19 cellular contexts compared by ENCODE assay signal in genomic region chr3:11250902-11251806, GRCh38. TPM values are rescaled to one million over a fixed set of nuclear protein-coding genes. Genes with fewer than 3 reads are reported as not detected.
DNase-seq lines count a peak whose midpoint lies in the region; ATAC-seq and TF ChIP-seq lines count a peak whose summit lies in the region.
"Had no signal": no experiment of that assay in that cellular context is flagged by ENCODE, and none has a peak within 500 bp of the region (broad histone marks: within the 10 kb centered on the region; RNA-seq: fewer than 3 reads in every experiment).

No MANE protein-coding gene starts in this region.

- peak overlapping the region; percentile 57 for H3K4me3 Mint-ChIP-seq in activated CD4-positive, alpha-beta T cell treated with anti-CD3 and anti-CD28 coated beads for 36 hours
- peak overlapping the region in 7 of 10 donors; percentile 16 to 59 (median 34) for H3K4me3 Mint-ChIP-seq in naive thymus-derived CD4-positive, alpha-beta T cell
- H3K4me3 Mint-ChIP-seq: natural killer cell treated with Interleukin-12 subunit alpha and Interleukin-12 subunit beta and Interleukin-15 and Interleukin-18, amount 100 ng/mL, for 72 hours had no signal

- peak overlapping the region; percentile 60 for H3K9ac ChIP-seq in PC-3 (ENCODE audit: low read length)

- H3K9me2 ChIP-seq in PC-3 (replicated peaks; ENCODE audit: low read length): no peaks in the 10 kb centered on the region

- POLR2A ChIA-PET in activated CD4-positive, alpha-beta T cell treated with anti-CD3 and anti-CD28 coated beads for 36 hours (lab: Charles Lee): no interaction called here
- POLR2A ChIA-PET in PC-3 (lab: Charles Lee; ENCODE audit: unreplicated experiment): no interaction called here
- POLR2A ChIA-PET in naive thymus-derived CD4-positive, alpha-beta T cell (lab: Charles Lee): no interaction called here

- H4K20me1 ChIP-seq in PC-3 (ENCODE audit: low read length): no peaks in the 10 kb centered on the region

- H3K27ac Mint-ChIP-seq in activated CD4-positive, alpha-beta T cell treated with anti-CD3 and anti-CD28 coated beads for 36 hours: peak overlapping the region; percentile 81
- H3K27ac Mint-ChIP-seq in naive thymus-derived CD4-positive, alpha-beta T cell: peak overlapping the region; percentile 20 to 84 (median 63)
- H3K27ac Mint-ChIP-seq: natural killer cell treated with Interleukin-12 subunit alpha and Interleukin-12 subunit beta and Interleukin-15 and Interleukin-18, amount 100 ng/mL, for 72 hours; progenitor cell of endocrine pancreas had no signal

- peak overlapping the region; percentile 90 for H3K27ac ChIP-seq in PC-3 (ENCODE audit: low read length)
- no peak overlapping the region for H3K27ac ChIP-seq in naive thymus-derived CD4-positive, alpha-beta T cell (ENCODE audit: low read depth, low read length)
- H3K27ac ChIP-seq in foreskin keratinocyte: no peak overlapping the region
- H3K27ac ChIP-seq: A549, SK-N-MC had no signal

- BruUV-seq in PC-3 (replicated peaks; lab: Mats Ljungman, UMichigan): TSS peak; percentile 84

- H3K4me1 ChIP-seq in PC-3 (ENCODE audit: insufficient read depth, low read length): peaks cover 33% of the 10 kb centered on the region
- H3K4me1 ChIP-seq in naive thymus-derived CD4-positive, alpha-beta T cell (ENCODE audit: control insufficient read depth in 2 of 2, insufficient read depth in 2 of 2, low read length in 2 of 2): peaks cover 0 to 12% of the 10 kb centered on the region in 2 donors
- peaks cover 19% of the 10 kb centered on the region for H3K4me1 ChIP-seq in foreskin keratinocyte

- no peaks in the 10 kb centered on the region for H3F3A ChIP-seq in PC-3 (ENCODE audit: low read length, unreplicated experiment)

- H3K79me2 ChIP-seq in PC-3 (ENCODE audit: low read length): no peaks in the 10 kb centered on the region

- intact Hi-C loops in activated CD4-positive, alpha-beta T cell treated with anti-CD3 and anti-CD28 coated beads for 36 hours (cut with DNase I, micrococcal nuclease): no loop called here
- intact Hi-C loops in PC-3 (cut with micrococcal nuclease): loop anchor here (1.0 kb wide), 1 partner anchor 13 kb away; no protein-coding TSS in a partner anchor
- intact Hi-C loops in naive thymus-derived CD4-positive, alpha-beta T cell (cut with micrococcal nuclease): loop anchor here (1.0 to 2.0 kb wide), 2 partner anchors 13 to 22 kb away; partner anchors contain the start of gene ATG7 (in 1 of the 2)

- peak overlapping the region; percentile 57 for H3K4me2 ChIP-seq in PC-3 (ENCODE audit: low read length)
- H3K4me2 ChIP-seq: A549 had no signal

- ATAC-seq in activated CD4-positive, alpha-beta T cell treated with anti-CD3 and anti-CD28 coated beads for 36 hours: peak; percentile 76
- ATAC-seq in PC-3 (peak; percentile 89), foreskin keratinocyte (no peak), HG03457 (IDR thresholded peaks at IDR 0.05; ENCODE audit: unreplicated experiment) (no peak)
- peak; percentile 22 for ATAC-seq in naive thymus-derived CD4-positive, alpha-beta T cell
- ATAC-seq: A549; HepG2; natural killer cell treated with Interleukin-12 subunit alpha and Interleukin-12 subunit beta and Interleukin-15 and Interleukin-18, amount 100 ng/mL, for 72 hours had no signal

- peaks cover 4% of the 10 kb centered on the region; the same call in 1 of the 2 replicates for H3K36me3 ChIP-seq in PC-3 (ENCODE audit: low read depth, low read length)
- no peaks in the 10 kb centered on the region for H3K36me3 ChIP-seq in naive thymus-derived CD4-positive, alpha-beta T cell (ENCODE audit: control insufficient read depth in 2 of 3, insufficient read depth in 3 of 3, low read length in 3 of 3)

- peak overlapping the region; percentile 62 for H2AFZ ChIP-seq in PC-3 (ENCODE audit: low read length)

- H3K4me1 Mint-ChIP-seq in activated CD4-positive, alpha-beta T cell treated with anti-CD3 and anti-CD28 coated beads for 36 hours: peaks cover 15% of the 10 kb centered on the region
- H3K4me1 Mint-ChIP-seq in naive thymus-derived CD4-positive, alpha-beta T cell: peaks cover 0 to 20% (median 15%) of the 10 kb centered on the region in 7 donors

- CTCF ChIA-PET in activated CD4-positive, alpha-beta T cell treated with anti-CD3 and anti-CD28 coated beads for 36 hours (lab: Charles Lee): interaction anchor here (0.6 to 0.9 kb wide), 2 partner anchors 8 to 22 kb away, joined by 3 read pairs; partner anchors contain the start of gene ATG7
- CTCF ChIA-PET in PC-3 (lab: Charles Lee): no interaction called here
- CTCF ChIA-PET in naive thymus-derived CD4-positive, alpha-beta T cell (lab: Charles Lee): no interaction called here

- H3K9me3 ChIP-seq in PC-3 (ENCODE audit: low read length): no peaks in the 10 kb centered on the region
- no peaks in the 10 kb centered on the region for H3K9me3 ChIP-seq in naive thymus-derived CD4-positive, alpha-beta T cell (ENCODE audit: control insufficient read depth in 2 of 3, low read length in 3 of 3)
- H3K9me3 ChIP-seq: A549 had no signal

- no peak for TF ChIP-seq CTCF in PC-3 (conservative IDR thresholded peaks at IDR 0.05; ENCODE audit: low read depth, low read length)
- no peak for TF ChIP-seq CTCF in foreskin keratinocyte (conservative IDR thresholded peaks at IDR 0.05)

- no peak for DNase-seq in activated CD4-positive, alpha-beta T cell treated with anti-CD3 and anti-CD28 coated beads for 36 hours
- DNase-seq in activated CD4-positive, alpha-beta T cell treated with anti-CD3 and anti-CD28 coated beads for 48 hours: no peak
- DNase-seq in PC-3: peak; percentile 74
- peak; percentile 16 for DNase-seq in amniotic epithelial cell (ENCODE audit: low read depth)
- DNase-seq in naive thymus-derived CD4-positive, alpha-beta T cell: peak in 4 of 9 donors; percentile 3 to 24 (median 16)
- no peak for DNase-seq in foreskin keratinocyte
- no peak for DNase-seq in SW 1271 (lab: John Stamatoyannopoulos, UW)
- DNase-seq: C1 segment of cervical spinal cord, cerebellar nuclear complex, NCI-H1048, NCI-H2081, NCI-H526 treated with DMSO at 0.1 percent for 48 hours had no signal

- H3K27me3 Mint-ChIP-seq in activated CD4-positive, alpha-beta T cell treated with anti-CD3 and anti-CD28 coated beads for 36 hours: peaks cover 4% of the 10 kb centered on the region
- peaks cover 0 to 4% (median 3%) of the 10 kb centered on the region in 5 donors for H3K27me3 Mint-ChIP-seq in naive thymus-derived CD4-positive, alpha-beta T cell

- no peaks in the 10 kb centered on the region for H3K27me3 ChIP-seq in PC-3 (ENCODE audit: low read length)
- no peaks in the 10 kb centered on the region for H3K27me3 ChIP-seq in naive thymus-derived CD4-positive, alpha-beta T cell (ENCODE audit: control insufficient read depth in 2 of 2, insufficient read depth in 2 of 2, low read length in 2 of 2)
- no peaks in the 10 kb centered on the region for H3K27me3 ChIP-seq in foreskin keratinocyte

- H3K9me3 Mint-ChIP-seq in activated CD4-positive, alpha-beta T cell treated with anti-CD3 and anti-CD28 coated beads for 36 hours (ENCODE audit: low read depth): no peaks in the 10 kb centered on the region
- peaks cover 0 to 11% (median 0%) of the 10 kb centered on the region in 11 donors for H3K9me3 Mint-ChIP-seq in naive thymus-derived CD4-positive, alpha-beta T cell
- H3K9me3 Mint-ChIP-seq: natural killer cell treated with Interleukin-12 subunit alpha and Interleukin-12 subunit beta and Interleukin-15 and Interleukin-18, amount 100 ng/mL, for 72 hours had no signal

- no peaks in the 10 kb centered on the region for H3K36me3 Mint-ChIP-seq in activated CD4-positive, alpha-beta T cell treated with anti-CD3 and anti-CD28 coated beads for 36 hours (ENCODE audit: low read depth)
- peaks cover 0 to 4% (median 0%) of the 10 kb centered on the region in 5 donors for H3K36me3 Mint-ChIP-seq in naive thymus-derived CD4-positive, alpha-beta T cell
- H3K36me3 Mint-ChIP-seq: natural killer cell treated with Interleukin-12 subunit alpha and Interleukin-12 subunit beta and Interleukin-15 and Interleukin-18, amount 100 ng/mL, for 72 hours had no signal

- H3K4me3 ChIP-seq in PC-3 (ENCODE audit: low read length): peak overlapping the region; percentile 24; the same call in 1 of the 2 replicates
- H3K4me3 ChIP-seq in naive thymus-derived CD4-positive, alpha-beta T cell (ENCODE audit: low read length): no peak overlapping the region
- H3K4me3 ChIP-seq: A549, lung, SK-N-MC had no signal

RNA-seq across cellular contexts. Expression of gene ATG7, which starts 21.0 kb away (rescaled TPM):
- 10 to 100 TPM; 31.6 to 34.5 TPM for total RNA-seq in activated CD4-positive, alpha-beta T cell treated with anti-CD3 and anti-CD28 coated beads for 36 hours
- 33.2 and 36.5 TPM in 2 replicates for total RNA-seq in PC-3 (2014; rRNA removed)
- total RNA-seq in naive thymus-derived CD4-positive, alpha-beta T cell: 10 to 100 TPM; 27.0 to 80.3 (median 39.8) TPM
- 10 to 100 TPM; 12.0 to 15.8 TPM for polyA plus RNA-seq in naive thymus-derived CD4-positive, alpha-beta T cell
- total RNA-seq in foreskin keratinocyte: 39.2 and 39.8 TPM in 2 replicates
- polyA plus RNA-seq in foreskin keratinocyte: 22.6 and 24.7 TPM in 2 replicates

Comparison
In these comparisons a context has a peak if more than half of its experiments do, and no peak if none do; other contexts are left out.
1. ATAC-seq: peak in activated CD4-positive, alpha-beta T cell treated with anti-CD3 and anti-CD28 coated beads for 36 hours (single experiment), PC-3 (single experiment) and naive thymus-derived CD4-positive, alpha-beta T cell (single experiment); none in foreskin keratinocyte (single experiment) and HG03457 (single experiment).
2. DNase-seq: peak in PC-3 (single experiment) and amniotic epithelial cell (single experiment); none in activated CD4-positive, alpha-beta T cell treated with anti-CD3 and anti-CD28 coated beads for 36 hours (single experiment), activated CD4-positive, alpha-beta T cell treated with anti-CD3 and anti-CD28 coated beads for 48 hours (single experiment), foreskin keratinocyte (0 of 2) and SW 1271 (0 of 2).
3. intact Hi-C loops: an anchor here in PC-3 (1.0 kb wide) and naive thymus-derived CD4-positive, alpha-beta T cell (1.0 to 2.0 kb wide); none called in activated CD4-positive, alpha-beta T cell treated with anti-CD3 and anti-CD28 coated beads for 36 hours.